8 cellular contexts compared by ENCODE assay signal in genomic region chr10:72340510-72340895, GRCh38. TPM values are rescaled to one million over a fixed set of nuclear protein-coding genes. Genes with fewer than 3 reads are reported as not detected.
DNase-seq lines count a peak whose midpoint lies in the region; ATAC-seq, FAIRE-seq and TF ChIP-seq lines count a peak whose summit lies in the region.

No MANE protein-coding gene starts in this region.

- H2BK15ac ChIP-seq in H9 (ENCODE audit: low read depth, low read length) = no peak overlapping the region

- no peaks in the 10 kb centered on the region for H3K79me1 ChIP-seq in H9 (ENCODE audit: insufficient read depth, low read depth, low read length, poor library complexity, severe bottlenecking)

- H3K9me3 Mint-ChIP-seq in H9 = no peaks in the 10 kb centered on the region
- H3K9me3 Mint-ChIP-seq in activated naive CD4-positive, alpha-beta T cell treated with anti-CD3 and anti-CD28 coated beads, Interleukin-2, amount 50 U/mL, for 72 hours = no peaks in the 10 kb centered on the region

- H3K27me3 ChIP-seq in H9 (ENCODE audit: insufficient read depth, low read length) (no peaks in the 10 kb centered on the region), heart right ventricle (no peaks in the 10 kb centered on the region), small intestine (ENCODE audit: control insufficient read depth in 2 of 2, insufficient read depth in 2 of 2, low read length in 2 of 2) (no peaks in the 10 kb centered on the region)

- no peak overlapping the region for H2AFZ ChIP-seq in H9 (ENCODE audit: low read length)

- no peaks in the 10 kb centered on the region for H4K20me1 ChIP-seq in H9 (ENCODE audit: control insufficient read depth, insufficient read depth, insufficient read length)

- no peak overlapping the region for H2AK5ac ChIP-seq in H9 (ENCODE audit: insufficient read length, low read length)

- no peak overlapping the region for H3K18ac ChIP-seq in H9 (ENCODE audit: insufficient read length, low read depth, low read length)

- H3K9me3 ChIP-seq in H9 (ENCODE audit: control insufficient read depth, low read depth, low read length) (no peaks in the 10 kb centered on the region), heart right ventricle (no peaks in the 10 kb centered on the region), small intestine (ENCODE audit: control insufficient read depth, low read depth) (no peaks in the 10 kb centered on the region)

- peaks cover 10 to 62% (median 24%) of the 10 kb centered on the region in 3 experiments for H3K36me3 Mint-ChIP-seq in H9 (ENCODE audit: insufficient read depth in 1 of 3, low read depth in 3 of 3)
- H3K36me3 Mint-ChIP-seq in activated naive CD4-positive, alpha-beta T cell treated with anti-CD3 and anti-CD28 coated beads, Interleukin-2, amount 50 U/mL, for 72 hours = peaks cover 11 to 13% of the 10 kb centered on the region in 2 donors

- H3K79me2 ChIP-seq in H9 (ENCODE audit: insufficient read depth, low read length) = no peaks in the 10 kb centered on the region

- no peak overlapping the region for H3K4me2 ChIP-seq in H9 (ENCODE audit: insufficient read depth, insufficient read length, low read length)

- FAIRE-seq in small intestine (lab: Jason Lieb, UNC) = no peak

- no peak overlapping the region for H3K23ac ChIP-seq in H9 (ENCODE audit: insufficient read length, low read depth, low read length)

- H3K4me3 ChIP-seq in heart right ventricle = no peak overlapping the region
- H3K4me3 ChIP-seq in small intestine (ENCODE audit: low read depth in 1 of 2, low read length in 2 of 2) = no peak overlapping the region

- no peaks in the 10 kb centered on the region for H3K4me1 ChIP-seq in H9 (ENCODE audit: insufficient read depth, low read length)
- H3K4me1 ChIP-seq in heart right ventricle = peaks cover 14 to 36% (median 23%) of the 10 kb centered on the region in 9 donors
- H3K4me1 ChIP-seq in small intestine (ENCODE audit: control insufficient read depth in 2 of 2, insufficient read depth in 1 of 2, low read depth in 1 of 2, low read length in 1 of 2) = peaks cover 0 to 6% of the 10 kb centered on the region in 2 donors

- peaks cover 0 to 92% (median 42%) of the 10 kb centered on the region in 9 donors for H3K36me3 ChIP-seq in heart right ventricle
- H3K36me3 ChIP-seq in small intestine (ENCODE audit: control insufficient read depth in 2 of 2, insufficient read depth in 2 of 2, low read length in 2 of 2) = peaks cover 12 to 13% of the 10 kb centered on the region in 2 donors

- H3K27ac ChIP-seq in H9 (ENCODE audit: insufficient read length, low read depth, low read length) = no peak overlapping the region
- H3K27ac ChIP-seq in heart right ventricle = no peak overlapping the region
- no peak overlapping the region for H3K27ac ChIP-seq in small intestine (ENCODE audit: low read depth in 1 of 2, low read length in 1 of 2)

- H2BK5ac ChIP-seq in H9 (ENCODE audit: insufficient read length, low read length) = no peak overlapping the region

- H3K4me1 Mint-ChIP-seq in H9 = no peaks in the 10 kb centered on the region

- no peak overlapping the region for H3K56ac ChIP-seq in H9 (ENCODE audit: insufficient read length, low read depth, low read length)

- no peak overlapping the region for H2BK20ac ChIP-seq in H9 (ENCODE audit: low read depth, low read length, poor library complexity, severe bottlenecking)

- no peak overlapping the region for H2BK120ac ChIP-seq in H9 (ENCODE audit: low read depth, low read length, poor library complexity, severe bottlenecking)

- no peak overlapping the region for H3K9ac ChIP-seq in H9 (ENCODE audit: extremely low read depth, insufficient read length, low read length)

- no peaks in the 10 kb centered on the region for H3K23me2 ChIP-seq in H9 (ENCODE audit: insufficient read length, low read depth, low read length, poor library complexity, severe bottlenecking)

- intact Hi-C loops in heart right ventricle (cut with DNase I) = loop anchor here in 3 of 10 donors (10.0 kb wide), 3 partner anchors 206 to 446 kb away; no protein-coding TSS in a partner anchor

- TF ChIP-seq CTCF in H9 (conservative IDR thresholded peaks at IDR 0.05) (peak; percentile 98), heart right ventricle (IDR thresholded peaks at IDR 0.05) (peak; percentile 92 to 98 (median 94))

- H3K27ac Mint-ChIP-seq in H9 = peak overlapping the region in 1 of 3 experiments; percentile 55; a peak in 1 of 7 replicates
- H3K27ac Mint-ChIP-seq in activated naive CD4-positive, alpha-beta T cell treated with anti-CD3 and anti-CD28 coated beads, Interleukin-2, amount 50 U/mL, for 72 hours = peak overlapping the region in 1 of 2 donors; percentile 55

- no peak overlapping the region for H4K91ac ChIP-seq in H9 (ENCODE audit: insufficient read length, low read depth, low read length)

- DNase-seq in AG20443 (ENCODE audit: low spot score) = peak; percentile 82
- peak; percentile 83 for DNase-seq in H9
- peak; percentile 80 to 89 for DNase-seq in activated naive CD4-positive, alpha-beta T cell treated with anti-CD3 and anti-CD28 coated beads, Interleukin-2, amount 50 U/mL, for 72 hours (ENCODE audit: low spot score in 2 of 2)
- DNase-seq in heart right ventricle = peak; percentile 56 to 72
- DNase-seq in small intestine = peak; percentile 56
- DNase-seq in NCI-H226 = no peak
- no peak for DNase-seq in A172 (ENCODE audit: low spot score)

- no peak overlapping the region for H4K5ac ChIP-seq in H9 (ENCODE audit: insufficient read length, low read depth, low read length)

- H3K14ac ChIP-seq in H9 (ENCODE audit: insufficient read depth, low read length) = no peak overlapping the region

- H3K4me3 Mint-ChIP-seq in H9 = no peak overlapping the region

- H3T11ph ChIP-seq in H9 (ENCODE audit: low read length) = no peak overlapping the region

- no peak overlapping the region for H2BK12ac ChIP-seq in H9 (ENCODE audit: insufficient read length, low read depth, low read length)

- no peak overlapping the region for H4K8ac ChIP-seq in H9 (replicated peaks; ENCODE audit: insufficient read length, low read depth, low read length)

- WGBS in H9 (ENCODE audit: extremely low coverage, insufficient read length, low lambda C conversion rate) = no CpG with 5 or more reads among the region's 15 CpGs
- WGBS in heart right ventricle, 2 donors = 58 to 61% methylated on average over 15 of the region's 15 CpGs
- 59 to 65% (median 61%) methylated on average over 15 of the region's 15 CpGs for WGBS in small intestine, 3 donors

- ATAC-seq in SK-N-SH treated with all-trans-retinoic acid at 6 μM for 48 hours (peak; percentile 77), heart right ventricle (peak in 6 of 8 donors; percentile 1 to 33 (median 16))
- peak; percentile 28 to 48 for ATAC-seq in activated naive CD4-positive, alpha-beta T cell treated with anti-CD3 and anti-CD28 coated beads, Interleukin-2, amount 50 U/mL, for 72 hours

- no peaks in the 10 kb centered on the region for H3K27me3 Mint-ChIP-seq in H9 (ENCODE audit: low read depth)

- no peak overlapping the region for H3K4ac ChIP-seq in H9 (ENCODE audit: low read depth, low read length)

TF ChIP-seq in SK-N-SH treated with all-trans-retinoic acid at 6 μM for 48 hours, 23 proteins besides CTCF, POLR2A, EP300 and RAD21 (continues in another document):
- TF ChIP-seq CSDC2 (CRISPR knock-in tag; IDR thresholded peaks at IDR 0.05) (no peak), ISL1 (CRISPR knock-in tag; IDR thresholded peaks at IDR 0.05) (no peak), OSR1 (CRISPR knock-in tag; IDR thresholded peaks at IDR 0.05) (no peak), ZC3H10 (CRISPR knock-in tag; IDR thresholded peaks at IDR 0.05) (no peak), RARB (CRISPR knock-in tag; IDR thresholded peaks at IDR 0.05) (no peak), ZFP30 (CRISPR knock-in tag; IDR thresholded peaks at IDR 0.05) (no peak), BACH2 (CRISPR knock-in tag; IDR thresholded peaks at IDR 0.05; ENCODE audit: borderline replicate concordance) (no peak), POU6F1 (CRISPR knock-in tag; IDR thresholded peaks at IDR 0.05; ENCODE audit: borderline replicate concordance, low read depth) (no peak)

RNA-seq across cellular contexts. Expression of gene DNAJB12, which starts 14.2 kb away (rescaled TPM):
- total RNA-seq in H9 (2021) (25.9 and 27.6 TPM in 2 replicates), heart right ventricle (10 to 100 TPM; 24.4 to 32.8 (median 28.9) TPM)
- total RNA-seq in activated naive CD4-positive, alpha-beta T cell treated with anti-CD3 and anti-CD28 coated beads, Interleukin-2, amount 50 U/mL, for 72 hours = 10 to 100 TPM; 20.7 to 26.6 TPM
- polyA plus RNA-seq in heart right ventricle (10 to 100 TPM; 22.6 to 27.5 TPM), small intestine (10 to 100 TPM; 17.0 to 27.3 (median 18.6) TPM)
- 33.1 and 34.6 TPM in 2 replicates for total RNA-seq in A172 (2014; rRNA removed; shearing (Covaris generic))

Comparison
In these comparisons a context has a peak if more than half of its experiments do, and no peak if none do; other contexts are left out.
1. DNase-seq: peak in AG20443 (single experiment), H9 (single experiment), activated naive CD4-positive, alpha-beta T cell treated with anti-CD3 and anti-CD28 coated beads, Interleukin-2, amount 50 U/mL, for 72 hours (2 of 2), heart right ventricle (2 of 2) and small intestine (single experiment); none in NCI-H226 (single experiment) and A172 (single experiment).
2. ATAC-seq: peak in every context shown above with its lines; median percentile 77 in SK-N-SH treated with all-trans-retinoic acid at 6 μM for 48 hours; 38 in activated naive CD4-positive, alpha-beta T cell treated with anti-CD3 and anti-CD28 coated beads, Interleukin-2, amount 50 U/mL, for 72 hours; 16 in heart right ventricle.